8 cellular contexts compared by ENCODE assay signal in the genomic region with DNA sequence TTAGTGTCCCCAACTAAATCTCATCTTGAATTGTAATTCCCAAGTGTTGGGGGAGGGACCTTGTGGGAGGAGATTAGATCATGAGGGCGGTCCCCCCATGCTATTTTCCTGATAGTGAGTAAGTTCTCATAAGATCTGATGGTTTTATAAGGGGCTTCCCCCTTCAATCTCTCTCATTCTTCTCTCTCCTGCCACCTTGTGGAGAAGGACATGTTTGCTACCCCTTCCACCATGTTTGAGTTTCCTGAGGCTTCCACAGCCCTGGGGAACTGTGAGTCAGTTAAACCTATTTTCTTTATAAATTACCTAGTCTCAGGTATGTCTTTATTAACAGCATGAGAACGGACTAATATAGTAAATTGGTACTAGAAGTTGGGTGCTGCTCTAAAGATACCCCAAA.
DNase-seq lines count a peak whose midpoint lies in the region; ATAC-seq and TF ChIP-seq lines count a peak whose summit lies in the region.

No MANE protein-coding gene starts in this region.

- H3K27ac ChIP-seq in A673 (ENCODE audit: low read depth, low read length, poor library complexity, severe bottlenecking), result no peak overlapping the region

- H3K9me3 ChIP-seq in A673 (ENCODE audit: low read depth, low read length, poor library complexity, severe bottlenecking), result no peaks in the 10 kb centered on the region

- POLR2A ChIA-PET in A673 (lab: Charles Lee; ENCODE audit: low non-redundant PET), result no interaction called here

- no TSS peak for BruUV-seq in A673 (replicated peaks; lab: Mats Ljungman, UMichigan)

- H3K4me3 ChIP-seq in A673 (ENCODE audit: low read depth, low read length, poor library complexity, severe bottlenecking), result no peak overlapping the region

- H3K27me3 ChIP-seq in A673 (replicated peaks; ENCODE audit: insufficient read depth, low read depth, low read length, poor library complexity), result no peaks in the 10 kb centered on the region

- peaks cover 14% of the 10 kb centered on the region for H3K9me3 Mint-ChIP-seq in activated naive CD8-positive, alpha-beta T cell treated with anti-CD3 and anti-CD28 coated beads, Interleukin-2, amount 50 U/mL, for 24 hours

- no peak overlapping the region for H3K27ac Mint-ChIP-seq in activated naive CD8-positive, alpha-beta T cell treated with anti-CD3 and anti-CD28 coated beads, Interleukin-2, amount 50 U/mL, for 24 hours

- peak; percentile 58 for TF ChIP-seq CTCF in A673 (conservative IDR thresholded peaks at IDR 0.05; ENCODE audit: low read depth, low read length)

- no peaks in the 10 kb centered on the region for H3K4me1 Mint-ChIP-seq in activated naive CD8-positive, alpha-beta T cell treated with anti-CD3 and anti-CD28 coated beads, Interleukin-2, amount 50 U/mL, for 24 hours

- CTCF ChIA-PET in A673 (lab: Charles Lee), result no interaction called here

- no peaks in the 10 kb centered on the region for H3K36me3 ChIP-seq in A673 (ENCODE audit: insufficient read depth, low read length, poor library complexity, severe bottlenecking)

- peak; percentile 62 for DNase-seq in A673 (ENCODE audit: low spot score)
- DNase-seq in activated naive CD8-positive, alpha-beta T cell treated with anti-CD3 and anti-CD28 coated beads, Interleukin-2, amount 50 U/mL, for 24 hours, result peak; percentile 6
- DNase-seq in globus pallidus (ENCODE audit: low spot score), result no peak
- no peak for DNase-seq in C1 segment of cervical spinal cord (lab: John Stamatoyannopoulos, UW)
- no peak for DNase-seq in NCI-H1105 treated with DMSO at 0.1 percent for 48 hours (lab: John Stamatoyannopoulos, UW)
- no peak for DNase-seq in NCI-H187 treated with DMSO at 0.1 percent for 48 hours (lab: John Stamatoyannopoulos, UW)

- no peaks in the 10 kb centered on the region for H3K4me1 ChIP-seq in A673 (ENCODE audit: insufficient read depth, low read length, poor library complexity, severe bottlenecking)

- H3K4me3 Mint-ChIP-seq in activated naive CD8-positive, alpha-beta T cell treated with anti-CD3 and anti-CD28 coated beads, Interleukin-2, amount 50 U/mL, for 24 hours, result no peak overlapping the region

- H3K27me3 Mint-ChIP-seq in activated naive CD8-positive, alpha-beta T cell treated with anti-CD3 and anti-CD28 coated beads, Interleukin-2, amount 50 U/mL, for 24 hours, result no peaks in the 10 kb centered on the region

- ATAC-seq in GM18861 (IDR thresholded peaks at IDR 0.05; ENCODE audit: unreplicated experiment) (peak; percentile 81), HG03354 (IDR thresholded peaks at IDR 0.05; ENCODE audit: poor library complexity, severe bottlenecking, unreplicated experiment) (peak; percentile 94)
- ATAC-seq in activated naive CD8-positive, alpha-beta T cell treated with anti-CD3 and anti-CD28 coated beads, Interleukin-2, amount 50 U/mL, for 24 hours, result peak; percentile 54

- H3K36me3 Mint-ChIP-seq in activated naive CD8-positive, alpha-beta T cell treated with anti-CD3 and anti-CD28 coated beads, Interleukin-2, amount 50 U/mL, for 24 hours (ENCODE audit: low read depth), result no peaks in the 10 kb centered on the region

- intact Hi-C loops in A673 (cut with micrococcal nuclease; ENCODE audit: unreplicated experiment), result loop anchor here (2.0 to 5.0 kb wide), 2 partner anchors 237 to 333 kb away; no protein-coding TSS in a partner anchor

Comparison
In these comparisons a context has a peak if more than half of its experiments do, and no peak if none do; other contexts are left out.
1. DNase-seq: peak in A673 (single experiment) and activated naive CD8-positive, alpha-beta T cell treated with anti-CD3 and anti-CD28 coated beads, Interleukin-2, amount 50 U/mL, for 24 hours (single experiment); none in globus pallidus (single experiment), C1 segment of cervical spinal cord (0 of 14), NCI-H1105 treated with DMSO at 0.1 percent for 48 hours (single experiment) and NCI-H187 treated with DMSO at 0.1 percent for 48 hours (single experiment).
2. Peak in every context shown above with its lines, with median percentiles within 50 percentile points of each other: ATAC-seq.